1 cellular context compared by ENCODE assay signal in the genomic region with DNA sequence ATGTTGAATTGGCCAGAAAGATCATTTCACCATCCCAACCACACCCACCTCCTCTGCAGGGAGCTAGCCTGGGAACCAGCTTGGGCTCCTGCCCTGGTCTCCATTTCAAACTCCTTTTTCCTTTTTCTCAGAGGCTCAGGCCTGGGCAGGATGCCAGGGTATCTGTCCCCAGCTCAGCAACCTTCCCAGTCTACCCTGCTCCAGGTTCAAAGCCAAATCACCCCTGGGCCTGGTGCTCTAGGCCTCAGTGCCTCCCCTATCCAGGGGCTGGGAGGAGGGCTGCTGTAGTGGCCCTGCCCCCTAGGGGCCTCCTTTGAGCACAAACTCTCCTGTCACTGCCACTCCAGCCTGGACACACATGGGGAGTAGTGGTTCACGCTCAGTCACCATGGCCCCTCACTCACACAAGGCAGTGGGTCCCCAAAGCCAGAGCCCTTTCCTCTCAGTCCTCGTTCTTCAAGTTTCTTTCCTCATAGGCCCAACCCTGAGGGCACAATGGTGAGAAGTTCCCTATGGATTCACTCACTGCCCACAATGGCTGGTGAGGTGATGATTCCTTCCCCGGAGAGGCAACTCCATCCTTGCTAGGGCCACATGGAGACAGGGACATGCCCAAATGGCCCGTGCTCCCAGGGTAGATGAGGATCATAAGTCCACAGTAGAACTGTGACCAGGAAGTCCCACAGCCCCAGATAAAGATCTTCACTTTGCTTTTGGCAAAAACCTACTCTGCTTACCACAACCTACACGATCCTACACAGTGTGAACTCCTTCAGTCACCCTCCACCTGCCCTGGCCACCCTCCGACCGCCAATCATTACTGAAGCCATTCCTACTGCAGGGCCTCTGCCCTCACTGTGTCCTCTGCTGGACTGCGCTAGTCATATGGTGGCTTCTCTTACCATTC.
TF ChIP-seq lines count a peak whose summit lies in the region.

No MANE protein-coding gene starts in this region.

TF ChIP-seq in K562, 482 proteins besides CTCF, POLR2A, EP300 and RAD21 (continued from another document and continues in another):
- TF ChIP-seq, protein P1, sequence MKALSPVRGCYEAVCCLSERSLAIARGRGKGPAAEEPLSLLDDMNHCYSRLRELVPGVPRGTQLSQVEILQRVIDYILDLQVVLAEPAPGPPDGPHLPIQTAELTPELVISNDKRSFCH (CRISPR knock-in tag; IDR thresholded peaks at IDR 0.05), result no peak
- TF ChIP-seq, protein P1 (tag; IDR thresholded peaks at IDR 0.05), result no peak
- TF ChIP-seq, protein P2, sequence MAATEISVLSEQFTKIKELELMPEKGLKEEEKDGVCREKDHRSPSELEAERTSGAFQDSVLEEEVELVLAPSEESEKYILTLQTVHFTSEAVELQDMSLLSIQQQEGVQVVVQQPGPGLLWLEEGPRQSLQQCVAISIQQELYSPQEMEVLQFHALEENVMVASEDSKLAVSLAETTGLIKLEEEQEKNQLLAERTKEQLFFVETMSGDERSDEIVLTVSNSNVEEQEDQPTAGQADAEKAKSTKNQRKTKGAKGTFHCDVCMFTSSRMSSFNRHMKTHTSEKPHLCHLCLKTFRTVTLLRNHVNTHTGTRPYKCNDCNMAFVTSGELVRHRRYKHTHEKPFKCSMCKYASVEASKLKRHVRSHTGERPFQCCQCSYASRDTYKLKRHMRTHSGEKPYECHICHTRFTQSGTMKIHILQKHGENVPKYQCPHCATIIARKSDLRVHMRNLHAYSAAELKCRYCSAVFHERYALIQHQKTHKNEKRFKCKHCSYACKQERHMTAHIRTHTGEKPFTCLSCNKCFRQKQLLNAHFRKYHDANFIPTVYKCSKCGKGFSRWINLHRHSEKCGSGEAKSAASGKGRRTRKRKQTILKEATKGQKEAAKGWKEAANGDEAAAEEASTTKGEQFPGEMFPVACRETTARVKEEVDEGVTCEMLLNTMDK (IDR thresholded peaks at IDR 0.05; ENCODE audit: borderline replicate concordance, insufficient read depth, low read depth, low read length, poor library complexity, severe bottlenecking), result peak; percentile 70
- TF ChIP-seq, protein P3, sequence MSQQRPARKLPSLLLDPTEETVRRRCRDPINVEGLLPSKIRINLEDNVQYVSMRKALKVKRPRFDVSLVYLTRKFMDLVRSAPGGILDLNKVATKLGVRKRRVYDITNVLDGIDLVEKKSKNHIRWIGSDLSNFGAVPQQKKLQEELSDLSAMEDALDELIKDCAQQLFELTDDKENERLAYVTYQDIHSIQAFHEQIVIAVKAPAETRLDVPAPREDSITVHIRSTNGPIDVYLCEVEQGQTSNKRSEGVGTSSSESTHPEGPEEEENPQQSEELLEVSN (IDR thresholded peaks at IDR 0.05; ENCODE audit: borderline replicate concordance in 1 of 2, extremely low read depth in 1 of 2, insufficient read depth in 1 of 2, insufficient read length in 1 of 2, low read depth in 1 of 2, low read length in 1 of 2, poor library complexity in 1 of 2, severe bottlenecking in 1 of 2), result no peak
- TF ChIP-seq EWSR1 (IDR thresholded peaks at IDR 0.05; ENCODE audit: borderline replicate concordance, low read depth, partially characterized antibody) (no peak), MTA3 (IDR thresholded peaks at IDR 0.05; ENCODE audit: borderline replicate concordance) (0 out of 2 replicates have a peak, but pooled peaks have one; percentile 44), MAZ (CRISPR knock-in tag; conservative IDR thresholded peaks at IDR 0.05 in 1 of 2, IDR thresholded peaks at IDR 0.05 in 1 of 2) (peak; percentile 30 to 41; a peak in 2 of 4 replicates), SLC30A9 (CRISPR knock-in tag; IDR thresholded peaks at IDR 0.05) (no peak), ZNF384 (IDR thresholded peaks at IDR 0.05; ENCODE audit: low read depth, low read length) (no peak), SIRT6 (IDR thresholded peaks at IDR 0.05; ENCODE audit: low read depth, low read length) (no peak), SREBF1 (IDR thresholded peaks at IDR 0.05; ENCODE audit: borderline replicate concordance, low read depth, low read length) (no peak), ZNF316 (IDR thresholded peaks at IDR 0.05) (no peak), HDGF (IDR thresholded peaks at IDR 0.05) (no peak), ZNF586 (CRISPR knock-in tag; conservative IDR thresholded peaks at IDR 0.05) (no peak), TEAD4 (IDR thresholded peaks at IDR 0.05; ENCODE audit: low read length) (no peak), TEAD4 (CRISPR knock-in tag; IDR thresholded peaks at IDR 0.05; ENCODE audit: borderline replicate concordance) (no peak), NR3C1 (CRISPR knock-in tag; IDR thresholded peaks at IDR 0.05) (no peak), ZNF77 (CRISPR knock-in tag; IDR thresholded peaks at IDR 0.05) (no peak), RNF2 (IDR thresholded peaks at IDR 0.05) (no peak), ZNF561 (CRISPR knock-in tag; conservative IDR thresholded peaks at IDR 0.05) (no peak), NELFE (IDR thresholded peaks at IDR 0.05; ENCODE audit: insufficient read depth, insufficient read length) (no peak), POLR2AphosphoS5 (IDR thresholded peaks at IDR 0.05; ENCODE audit: control insufficient read depth, insufficient read depth, low read depth, low read length) (no peak)
- TF ChIP-seq, protein P4, sequence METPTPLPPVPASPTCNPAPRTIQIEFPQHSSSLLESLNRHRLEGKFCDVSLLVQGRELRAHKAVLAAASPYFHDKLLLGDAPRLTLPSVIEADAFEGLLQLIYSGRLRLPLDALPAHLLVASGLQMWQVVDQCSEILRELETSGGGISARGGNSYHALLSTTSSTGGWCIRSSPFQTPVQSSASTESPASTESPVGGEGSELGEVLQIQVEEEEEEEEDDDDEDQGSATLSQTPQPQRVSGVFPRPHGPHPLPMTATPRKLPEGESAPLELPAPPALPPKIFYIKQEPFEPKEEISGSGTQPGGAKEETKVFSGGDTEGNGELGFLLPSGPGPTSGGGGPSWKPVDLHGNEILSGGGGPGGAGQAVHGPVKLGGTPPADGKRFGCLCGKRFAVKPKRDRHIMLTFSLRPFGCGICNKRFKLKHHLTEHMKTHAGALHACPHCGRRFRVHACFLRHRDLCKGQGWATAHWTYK (CRISPR knock-in tag; IDR thresholded peaks at IDR 0.05), result 0 out of 2 replicates have a peak, but pooled peaks have one; percentile 33
- TF ChIP-seq, protein P5, sequence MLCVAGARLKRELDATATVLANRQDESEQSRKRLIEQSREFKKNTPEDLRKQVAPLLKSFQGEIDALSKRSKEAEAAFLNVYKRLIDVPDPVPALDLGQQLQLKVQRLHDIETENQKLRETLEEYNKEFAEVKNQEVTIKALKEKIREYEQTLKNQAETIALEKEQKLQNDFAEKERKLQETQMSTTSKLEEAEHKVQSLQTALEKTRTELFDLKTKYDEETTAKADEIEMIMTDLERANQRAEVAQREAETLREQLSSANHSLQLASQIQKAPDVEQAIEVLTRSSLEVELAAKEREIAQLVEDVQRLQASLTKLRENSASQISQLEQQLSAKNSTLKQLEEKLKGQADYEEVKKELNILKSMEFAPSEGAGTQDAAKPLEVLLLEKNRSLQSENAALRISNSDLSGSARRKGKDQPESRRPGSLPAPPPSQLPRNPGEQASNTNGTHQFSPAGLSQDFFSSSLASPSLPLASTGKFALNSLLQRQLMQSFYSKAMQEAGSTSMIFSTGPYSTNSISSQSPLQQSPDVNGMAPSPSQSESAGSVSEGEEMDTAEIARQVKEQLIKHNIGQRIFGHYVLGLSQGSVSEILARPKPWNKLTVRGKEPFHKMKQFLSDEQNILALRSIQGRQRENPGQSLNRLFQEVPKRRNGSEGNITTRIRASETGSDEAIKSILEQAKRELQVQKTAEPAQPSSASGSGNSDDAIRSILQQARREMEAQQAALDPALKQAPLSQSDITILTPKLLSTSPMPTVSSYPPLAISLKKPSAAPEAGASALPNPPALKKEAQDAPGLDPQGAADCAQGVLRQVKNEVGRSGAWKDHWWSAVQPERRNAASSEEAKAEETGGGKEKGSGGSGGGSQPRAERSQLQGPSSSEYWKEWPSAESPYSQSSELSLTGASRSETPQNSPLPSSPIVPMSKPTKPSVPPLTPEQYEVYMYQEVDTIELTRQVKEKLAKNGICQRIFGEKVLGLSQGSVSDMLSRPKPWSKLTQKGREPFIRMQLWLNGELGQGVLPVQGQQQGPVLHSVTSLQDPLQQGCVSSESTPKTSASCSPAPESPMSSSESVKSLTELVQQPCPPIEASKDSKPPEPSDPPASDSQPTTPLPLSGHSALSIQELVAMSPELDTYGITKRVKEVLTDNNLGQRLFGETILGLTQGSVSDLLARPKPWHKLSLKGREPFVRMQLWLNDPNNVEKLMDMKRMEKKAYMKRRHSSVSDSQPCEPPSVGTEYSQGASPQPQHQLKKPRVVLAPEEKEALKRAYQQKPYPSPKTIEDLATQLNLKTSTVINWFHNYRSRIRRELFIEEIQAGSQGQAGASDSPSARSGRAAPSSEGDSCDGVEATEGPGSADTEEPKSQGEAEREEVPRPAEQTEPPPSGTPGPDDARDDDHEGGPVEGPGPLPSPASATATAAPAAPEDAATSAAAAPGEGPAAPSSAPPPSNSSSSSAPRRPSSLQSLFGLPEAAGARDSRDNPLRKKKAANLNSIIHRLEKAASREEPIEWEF (CRISPR knock-in tag; IDR thresholded peaks at IDR 0.05), result no peak
- TF ChIP-seq, protein P6, sequence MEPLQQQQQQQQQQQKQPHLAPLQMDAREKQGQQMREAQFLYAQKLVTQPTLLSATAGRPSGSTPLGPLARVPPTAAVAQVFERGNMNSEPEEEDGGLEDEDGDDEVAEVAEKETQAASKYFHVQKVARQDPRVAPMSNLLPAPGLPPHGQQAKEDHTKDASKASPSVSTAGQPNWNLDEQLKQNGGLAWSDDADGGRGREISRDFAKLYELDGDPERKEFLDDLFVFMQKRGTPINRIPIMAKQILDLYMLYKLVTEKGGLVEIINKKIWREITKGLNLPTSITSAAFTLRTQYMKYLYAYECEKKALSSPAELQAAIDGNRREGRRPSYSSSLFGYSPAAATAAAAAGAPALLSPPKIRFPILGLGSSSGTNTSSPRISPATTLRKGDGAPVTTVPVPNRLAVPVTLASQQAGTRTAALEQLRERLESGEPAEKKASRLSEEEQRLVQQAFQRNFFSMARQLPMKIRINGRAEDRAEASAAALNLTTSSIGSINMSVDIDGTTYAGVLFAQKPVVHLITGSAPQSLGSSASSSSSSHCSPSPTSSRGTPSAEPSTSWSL (CRISPR knock-in tag; IDR thresholded peaks at IDR 0.05; ENCODE audit: borderline replicate concordance), result no peak
- TF ChIP-seq, protein P7, sequence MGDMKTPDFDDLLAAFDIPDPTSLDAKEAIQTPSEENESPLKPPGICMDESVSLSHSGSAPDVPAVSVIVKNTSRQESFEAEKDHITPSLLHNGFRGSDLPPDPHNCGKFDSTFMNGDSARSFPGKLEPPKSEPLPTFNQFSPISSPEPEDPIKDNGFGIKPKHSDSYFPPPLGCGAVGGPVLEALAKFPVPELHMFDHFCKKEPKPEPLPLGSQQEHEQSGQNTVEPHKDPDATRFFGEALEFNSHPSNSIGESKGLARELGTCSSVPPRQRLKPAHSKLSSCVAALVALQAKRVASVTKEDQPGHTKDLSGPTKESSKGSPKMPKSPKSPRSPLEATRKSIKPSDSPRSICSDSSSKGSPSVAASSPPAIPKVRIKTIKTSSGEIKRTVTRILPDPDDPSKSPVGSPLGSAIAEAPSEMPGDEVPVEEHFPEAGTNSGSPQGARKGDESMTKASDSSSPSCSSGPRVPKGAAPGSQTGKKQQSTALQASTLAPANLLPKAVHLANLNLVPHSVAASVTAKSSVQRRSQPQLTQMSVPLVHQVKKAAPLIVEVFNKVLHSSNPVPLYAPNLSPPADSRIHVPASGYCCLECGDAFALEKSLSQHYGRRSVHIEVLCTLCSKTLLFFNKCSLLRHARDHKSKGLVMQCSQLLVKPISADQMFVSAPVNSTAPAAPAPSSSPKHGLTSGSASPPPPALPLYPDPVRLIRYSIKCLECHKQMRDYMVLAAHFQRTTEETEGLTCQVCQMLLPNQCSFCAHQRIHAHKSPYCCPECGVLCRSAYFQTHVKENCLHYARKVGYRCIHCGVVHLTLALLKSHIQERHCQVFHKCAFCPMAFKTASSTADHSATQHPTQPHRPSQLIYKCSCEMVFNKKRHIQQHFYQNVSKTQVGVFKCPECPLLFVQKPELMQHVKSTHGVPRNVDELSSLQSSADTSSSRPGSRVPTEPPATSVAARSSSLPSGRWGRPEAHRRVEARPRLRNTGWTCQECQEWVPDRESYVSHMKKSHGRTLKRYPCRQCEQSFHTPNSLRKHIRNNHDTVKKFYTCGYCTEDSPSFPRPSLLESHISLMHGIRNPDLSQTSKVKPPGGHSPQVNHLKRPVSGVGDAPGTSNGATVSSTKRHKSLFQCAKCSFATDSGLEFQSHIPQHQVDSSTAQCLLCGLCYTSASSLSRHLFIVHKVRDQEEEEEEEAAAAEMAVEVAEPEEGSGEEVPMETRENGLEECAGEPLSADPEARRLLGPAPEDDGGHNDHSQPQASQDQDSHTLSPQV (IDR thresholded peaks at IDR 0.05), result peak; percentile 34
- TF ChIP-seq, protein P8, sequence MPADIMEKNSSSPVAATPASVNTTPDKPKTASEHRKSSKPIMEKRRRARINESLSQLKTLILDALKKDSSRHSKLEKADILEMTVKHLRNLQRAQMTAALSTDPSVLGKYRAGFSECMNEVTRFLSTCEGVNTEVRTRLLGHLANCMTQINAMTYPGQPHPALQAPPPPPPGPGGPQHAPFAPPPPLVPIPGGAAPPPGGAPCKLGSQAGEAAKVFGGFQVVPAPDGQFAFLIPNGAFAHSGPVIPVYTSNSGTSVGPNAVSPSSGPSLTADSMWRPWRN (IDR thresholded peaks at IDR 0.05; ENCODE audit: low read depth), result no peak
- TF ChIP-seq, protein P9, sequence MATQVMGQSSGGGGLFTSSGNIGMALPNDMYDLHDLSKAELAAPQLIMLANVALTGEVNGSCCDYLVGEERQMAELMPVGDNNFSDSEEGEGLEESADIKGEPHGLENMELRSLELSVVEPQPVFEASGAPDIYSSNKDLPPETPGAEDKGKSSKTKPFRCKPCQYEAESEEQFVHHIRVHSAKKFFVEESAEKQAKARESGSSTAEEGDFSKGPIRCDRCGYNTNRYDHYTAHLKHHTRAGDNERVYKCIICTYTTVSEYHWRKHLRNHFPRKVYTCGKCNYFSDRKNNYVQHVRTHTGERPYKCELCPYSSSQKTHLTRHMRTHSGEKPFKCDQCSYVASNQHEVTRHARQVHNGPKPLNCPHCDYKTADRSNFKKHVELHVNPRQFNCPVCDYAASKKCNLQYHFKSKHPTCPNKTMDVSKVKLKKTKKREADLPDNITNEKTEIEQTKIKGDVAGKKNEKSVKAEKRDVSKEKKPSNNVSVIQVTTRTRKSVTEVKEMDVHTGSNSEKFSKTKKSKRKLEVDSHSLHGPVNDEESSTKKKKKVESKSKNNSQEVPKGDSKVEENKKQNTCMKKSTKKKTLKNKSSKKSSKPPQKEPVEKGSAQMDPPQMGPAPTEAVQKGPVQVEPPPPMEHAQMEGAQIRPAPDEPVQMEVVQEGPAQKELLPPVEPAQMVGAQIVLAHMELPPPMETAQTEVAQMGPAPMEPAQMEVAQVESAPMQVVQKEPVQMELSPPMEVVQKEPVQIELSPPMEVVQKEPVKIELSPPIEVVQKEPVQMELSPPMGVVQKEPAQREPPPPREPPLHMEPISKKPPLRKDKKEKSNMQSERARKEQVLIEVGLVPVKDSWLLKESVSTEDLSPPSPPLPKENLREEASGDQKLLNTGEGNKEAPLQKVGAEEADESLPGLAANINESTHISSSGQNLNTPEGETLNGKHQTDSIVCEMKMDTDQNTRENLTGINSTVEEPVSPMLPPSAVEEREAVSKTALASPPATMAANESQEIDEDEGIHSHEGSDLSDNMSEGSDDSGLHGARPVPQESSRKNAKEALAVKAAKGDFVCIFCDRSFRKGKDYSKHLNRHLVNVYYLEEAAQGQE (CRISPR knock-in tag; IDR thresholded peaks at IDR 0.05; ENCODE audit: low read depth), result no peak
